In genomic region chr2:139891636-139892035, GRCh38 we compare ENCODE assay signal across 5 cellular contexts.
"Had no signal": no experiment of that assay in that cellular context is flagged by ENCODE, and none has a peak within 500 bp of the region (broad histone marks: within the 10 kb centered on the region; RNA-seq: fewer than 3 reads in every experiment).

No MANE protein-coding gene starts in this region.

- H3K4me3 Mint-ChIP-seq: IgD-negative memory B cell had no signal

- H3K4me1 Mint-ChIP-seq: IgD-negative memory B cell had no signal

- H3K4me3 ChIP-seq: K562 had no signal

- DNase-seq: IMR-90, KBM-7 had no signal

- H3K27me3 Mint-ChIP-seq: IgD-negative memory B cell had no signal

- H3K27ac Mint-ChIP-seq: IgD-negative memory B cell had no signal

- H3K27ac ChIP-seq: HL-60 had no signal

- H3K36me3 Mint-ChIP-seq: IgD-negative memory B cell had no signal
